ENCODE assay signal across 23 cellular contexts in genomic region chr6:4212588-4212987, GRCh38.
A peak's percentile ranks its signal among the peaks of the same experiment; 100 is the strongest.
DNase-seq lines count a peak whose midpoint lies in the region; ATAC-seq, FAIRE-seq and TF ChIP-seq lines count a peak whose summit lies in the region.
"Had no signal": no experiment of that assay in that cellular context is flagged by ENCODE, and none has a peak within 500 bp of the region (broad histone marks: within the 10 kb centered on the region; RNA-seq: fewer than 3 reads in every experiment).

No MANE protein-coding gene starts in this region.

- H3K27ac ChIP-seq in liver (ENCODE audit: low read depth in 1 of 2, low read length in 2 of 2) (no peak overlapping the region), HepG2 (ENCODE audit: extremely low read length, insufficient read depth, low read length) (no peak overlapping the region), left ventricle myocardium inferior (replicated peaks) (peak overlapping the region; percentile 53), esophagus squamous epithelium (no peak overlapping the region)
- H3K27ac ChIP-seq: A549, Peyer's patch, SJSA1 had no signal

- no peak for TF ChIP-seq EP300 in HepG2 (IDR thresholded peaks at IDR 0.05; ENCODE audit: low read depth in 2 of 2, low read length in 2 of 2)
- TF ChIP-seq EP300 in HepG2 (CRISPR knock-in tag; IDR thresholded peaks at IDR 0.05; ENCODE audit: borderline replicate concordance) = no peak

- no peak overlapping the region for H3K4me3 ChIP-seq in liver (ENCODE audit: low read depth in 1 of 3, low read length in 3 of 3)
- H3K4me3 ChIP-seq in HepG2 (replicated peaks in 1 of 3; ENCODE audit: insufficient read depth in 1 of 3, low read depth in 2 of 3, low read length in 3 of 3) = no peak overlapping the region
- no peak overlapping the region for H3K4me3 ChIP-seq in left ventricle myocardium inferior
- no peak overlapping the region for H3K4me3 ChIP-seq in esophagus squamous epithelium
- H3K4me3 ChIP-seq: A549, Peyer's patch, SJSA1 had no signal

- POLR2A ChIA-PET in HepG2 (lab: Yijun Ruan, JAX) = no interaction called here

- no peak overlapping the region for H2AFZ ChIP-seq in HepG2 (ENCODE audit: low read length)

- no peaks in the 10 kb centered on the region for H3K36me3 ChIP-seq in liver (ENCODE audit: control insufficient read depth in 4 of 4, insufficient read depth in 3 of 4, low read depth in 1 of 4, low read length in 3 of 4)
- no peaks in the 10 kb centered on the region for H3K36me3 ChIP-seq in HepG2 (replicated peaks in 1 of 2; ENCODE audit: control insufficient read depth in 1 of 2, insufficient read depth in 2 of 2, low read length in 2 of 2)
- no peaks in the 10 kb centered on the region for H3K36me3 ChIP-seq in left ventricle myocardium inferior
- H3K36me3 ChIP-seq in esophagus squamous epithelium = no peaks in the 10 kb centered on the region
- H3K36me3 ChIP-seq: Peyer's patch, SJSA1 had no signal

- no peaks in the 10 kb centered on the region for H4K20me1 ChIP-seq in HepG2 (ENCODE audit: insufficient read depth, low read length)

- H3K9me3 ChIP-seq in liver (ENCODE audit: control insufficient read depth in 4 of 4, low read length in 3 of 4) (no peaks in the 10 kb centered on the region), HepG2 (ENCODE audit: low read length) (peaks cover 23% of the 10 kb centered on the region), left ventricle myocardium inferior (replicated peaks) (peaks cover 17% of the 10 kb centered on the region), esophagus squamous epithelium (peaks cover 0 to 7% (median 7%) of the 10 kb centered on the region in 3 donors)

- intact Hi-C loops in HepG2 (cut with micrococcal nuclease; ENCODE audit: unreplicated experiment) = loop anchor here (5.0 kb wide), 1 partner anchor 50 kb away; no protein-coding TSS in a partner anchor
- intact Hi-C loops in left ventricle myocardium inferior (cut with micrococcal nuclease) = no loop called here
- intact Hi-C loops in esophagus squamous epithelium (cut with DNase I) = no loop called here

- in situ Hi-C loops in HepG2 (cut with HindIII; ENCODE audit: extremely low pct_ligation_motif_present, low pct_unique_long_range_greater_than_20kb) = no loop called here

- no peaks in the 10 kb centered on the region for H3K79me2 ChIP-seq in HepG2 (ENCODE audit: insufficient read depth, low read length)

- H3K4me2 ChIP-seq in HepG2 (ENCODE audit: low read depth, low read length) = no peak overlapping the region
- H3K4me2 ChIP-seq: A549 had no signal

- H3K9ac ChIP-seq in liver (ENCODE audit: low read depth in 1 of 2, low read length in 2 of 2) = no peak overlapping the region
- H3K9ac ChIP-seq in HepG2 (ENCODE audit: insufficient read depth, low read depth, low read length) = no peak overlapping the region

- no peak for FAIRE-seq in HepG2 (lab: Jason Lieb, UNC)
- FAIRE-seq: A549, GM19239, H54 had no signal

- no peak for TF ChIP-seq POLR2A in HepG2 (IDR thresholded peaks at IDR 0.05; ENCODE audit: insufficient read depth in 1 of 2, low read depth in 2 of 2, low read length in 2 of 2)
- TF ChIP-seq POLR2A in esophagus squamous epithelium (IDR thresholded peaks at IDR 0.05) = no peak

- 29% methylated on average over 1 of the region's 1 CpG for WGBS in liver
- WGBS in HepG2 (ENCODE audit: low lambda C conversion rate) = 4% methylated on average over 1 of the region's 1 CpG
- 59 to 80% methylated on average over 1 of the region's 1 CpG for WGBS in esophagus squamous epithelium, 2 donors

- ATAC-seq in HepG2 (no peak), HG03280 (IDR thresholded peaks at IDR 0.05; ENCODE audit: unreplicated experiment) (no peak)
- ATAC-seq: A549 had no signal

- CTCF ChIA-PET in HepG2 (lab: Yijun Ruan, JAX; ENCODE audit: low intra/inter-chr PET ratio, low total read pairs) = no interaction called here

- TF ChIP-seq CTCF in liver (IDR thresholded peaks at IDR 0.05; ENCODE audit: low read depth, low read length, missing input control) = no peak
- no peak for TF ChIP-seq CTCF in HepG2 (CRISPR knock-in tag; IDR thresholded peaks at IDR 0.05)
- no peak for TF ChIP-seq CTCF in left ventricle myocardium inferior (IDR thresholded peaks at IDR 0.05; ENCODE audit: borderline replicate concordance)
- TF ChIP-seq CTCF in esophagus squamous epithelium (IDR thresholded peaks at IDR 0.05) = no peak

- H3K4me1 ChIP-seq in liver (ENCODE audit: control insufficient read depth in 4 of 4, insufficient read depth in 4 of 4, low read length in 3 of 4) (peaks cover 2 to 11% (median 6%) of the 10 kb centered on the region in 4 donors), HepG2 (ENCODE audit: insufficient read depth, low read length) (no peaks in the 10 kb centered on the region), left ventricle myocardium inferior (peaks cover 38% of the 10 kb centered on the region), esophagus squamous epithelium (no peaks in the 10 kb centered on the region)
- H3K4me1 ChIP-seq: A549, Peyer's patch, SJSA1 had no signal

- DNase-seq in HepG2 (ENCODE audit: low spot score) (no peak), left ventricle myocardium inferior (no peak), myocyte (ENCODE audit: low read depth) (peak; percentile 56), D341Med (ENCODE audit: low spot score) (no peak), esophagus squamous epithelium (lab: John Stamatoyannopoulos, UW) (no peak), globus pallidus (ENCODE audit: low spot score) (no peak)
- DNase-seq: CD4-positive, CD25-positive, alpha-beta regulatory T cell; DMS79; KBM-7; MM.1S; NCI-H1092; NCI-H1436 treated with DMSO at 0.1 percent for 48 hours; NCI-H2029 treated with DMSO at 0.1 percent for 48 hours; NCI-H226; NCI-H510A treated with DMSO at 0.1 percent for 48 hours; NCI-H748 treated with DMSO at 0.1 percent for 48 hours; Peyer's patch had no signal

- H3K27me3 ChIP-seq in liver (ENCODE audit: control insufficient read depth in 4 of 4, insufficient read depth in 4 of 4, low read length in 3 of 4) (no peaks in the 10 kb centered on the region), HepG2 (ENCODE audit: control insufficient read depth in 1 of 2, insufficient read depth in 2 of 2, low read length in 2 of 2) (0 out of 5 replicates have a peak, but pooled peaks cover 0 to 4% of the 10 kb centered on the region in 2 experiments), left ventricle myocardium inferior (ENCODE audit: low read depth) (no peaks in the 10 kb centered on the region), esophagus squamous epithelium (no peaks in the 10 kb centered on the region)
- H3K27me3 ChIP-seq: Peyer's patch, SJSA1 had no signal

- TF ChIP-seq RAD21 in liver (IDR thresholded peaks at IDR 0.05) = peak; percentile 35 to 37
- TF ChIP-seq RAD21 in HepG2 (CRISPR knock-in tag; IDR thresholded peaks at IDR 0.05) = no peak

- no TSS peak for BruUV-seq in HepG2 (replicated peaks; lab: Mats Ljungman, UMichigan)

TF ChIP-seq in liver, 16 proteins besides CTCF, POLR2A, EP300 and RAD21 (continues in another document):
- TF ChIP-seq HNF4A (conservative IDR thresholded peaks at IDR 0.05) (peak; percentile 80 to 89), TAF1 (conservative IDR thresholded peaks at IDR 0.05) (no peak), EGR1 (IDR thresholded peaks at IDR 0.05; ENCODE audit: low read depth in 2 of 2) (peak in 1 of 2 donors; percentile 7), ZBTB33 (IDR thresholded peaks at IDR 0.05) (no peak)

TF ChIP-seq in HepG2, 621 proteins besides CTCF, POLR2A, EP300 and RAD21 (continues in another document):
- TF ChIP-seq ZBTB37 (CRISPR knock-in tag; IDR thresholded peaks at IDR 0.05) = no peak
- TF ChIP-seq ZFP90 (CRISPR knock-in tag; IDR thresholded peaks at IDR 0.05; ENCODE audit: borderline replicate concordance) = no peak
- TF ChIP-seq ZNF138 (CRISPR knock-in tag; IDR thresholded peaks at IDR 0.05; ENCODE audit: low read depth) = no peak
- no peak for TF ChIP-seq ZNF3 (CRISPR knock-in tag; IDR thresholded peaks at IDR 0.05)
- TF ChIP-seq, protein P1, sequence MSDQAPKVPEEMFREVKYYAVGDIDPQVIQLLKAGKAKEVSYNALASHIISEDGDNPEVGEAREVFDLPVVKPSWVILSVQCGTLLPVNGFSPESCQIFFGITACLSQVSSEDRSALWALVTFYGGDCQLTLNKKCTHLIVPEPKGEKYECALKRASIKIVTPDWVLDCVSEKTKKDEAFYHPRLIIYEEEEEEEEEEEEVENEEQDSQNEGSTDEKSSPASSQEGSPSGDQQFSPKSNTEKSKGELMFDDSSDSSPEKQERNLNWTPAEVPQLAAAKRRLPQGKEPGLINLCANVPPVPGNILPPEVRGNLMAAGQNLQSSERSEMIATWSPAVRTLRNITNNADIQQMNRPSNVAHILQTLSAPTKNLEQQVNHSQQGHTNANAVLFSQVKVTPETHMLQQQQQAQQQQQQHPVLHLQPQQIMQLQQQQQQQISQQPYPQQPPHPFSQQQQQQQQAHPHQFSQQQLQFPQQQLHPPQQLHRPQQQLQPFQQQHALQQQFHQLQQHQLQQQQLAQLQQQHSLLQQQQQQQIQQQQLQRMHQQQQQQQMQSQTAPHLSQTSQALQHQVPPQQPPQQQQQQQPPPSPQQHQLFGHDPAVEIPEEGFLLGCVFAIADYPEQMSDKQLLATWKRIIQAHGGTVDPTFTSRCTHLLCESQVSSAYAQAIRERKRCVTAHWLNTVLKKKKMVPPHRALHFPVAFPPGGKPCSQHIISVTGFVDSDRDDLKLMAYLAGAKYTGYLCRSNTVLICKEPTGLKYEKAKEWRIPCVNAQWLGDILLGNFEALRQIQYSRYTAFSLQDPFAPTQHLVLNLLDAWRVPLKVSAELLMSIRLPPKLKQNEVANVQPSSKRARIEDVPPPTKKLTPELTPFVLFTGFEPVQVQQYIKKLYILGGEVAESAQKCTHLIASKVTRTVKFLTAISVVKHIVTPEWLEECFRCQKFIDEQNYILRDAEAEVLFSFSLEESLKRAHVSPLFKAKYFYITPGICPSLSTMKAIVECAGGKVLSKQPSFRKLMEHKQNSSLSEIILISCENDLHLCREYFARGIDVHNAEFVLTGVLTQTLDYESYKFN (CRISPR knock-in tag; conservative IDR thresholded peaks at IDR 0.05) = no peak
- no peak for TF ChIP-seq ZNF546 (CRISPR knock-in tag; conservative IDR thresholded peaks at IDR 0.05)
- no peak for TF ChIP-seq FOXM1 (CRISPR knock-in tag; IDR thresholded peaks at IDR 0.05)
- TF ChIP-seq ZNF703 (CRISPR knock-in tag; IDR thresholded peaks at IDR 0.05; ENCODE audit: borderline replicate concordance) = no peak
